Comparison of ENCODE assay signal across 10 cellular contexts in genomic region chr19:44549507-44549906, GRCh38. TPM values are rescaled to one million over a fixed set of nuclear protein-coding genes. Genes with fewer than 3 reads are reported as not detected.
"Had no signal": no experiment of that assay in that cellular context is flagged by ENCODE, and none has a peak within 500 bp of the region (broad histone marks: within the 10 kb centered on the region; RNA-seq: fewer than 3 reads in every experiment).

No MANE protein-coding gene starts in this region.

- H3K4me3 ChIP-seq: GM23338 had no signal

- ATAC-seq: GM23338 had no signal

- H2AFZ ChIP-seq: GM23338 had no signal

- H3K9ac ChIP-seq: KMS-11 had no signal

- H3K27ac Mint-ChIP-seq: GM23338, H9 had no signal

- DNase-seq: H9, HCEC 1CT, KBM-7 had no signal

- H3K4me2 ChIP-seq: GM23338, KMS-11 had no signal

- H3K27ac ChIP-seq: KMS-11 had no signal

- H3K4me3 Mint-ChIP-seq: GM23338 had no signal

- FAIRE-seq: H1, H54, HTR-8/SVneo had no signal

- H3K4me1 Mint-ChIP-seq: GM23338, H9 had no signal

RNA-seq across cellular contexts. Expression of gene CEACAM20, which starts 20.0 kb away (rescaled TPM):
- total RNA-seq: GM23338, H1, H9, HT-29, IMR-90 had no signal
- polyA plus RNA-seq: GM23338, H1, IMR-90 had no signal
